ENCODE assay signal across 20 cellular contexts in genomic region chr11:30329150-30329940, GRCh38. TPM values are rescaled to one million over a fixed set of nuclear protein-coding genes. Genes with fewer than 3 reads are reported as not detected.
DNase-seq lines count a peak whose midpoint lies in the region; ATAC-seq, FAIRE-seq and TF ChIP-seq lines count a peak whose summit lies in the region.
"Had no signal": no experiment of that assay in that cellular context is flagged by ENCODE, and none has a peak within 500 bp of the region (broad histone marks: within the 10 kb centered on the region; RNA-seq: fewer than 3 reads in every experiment).

No MANE protein-coding gene starts in this region.

- in situ Hi-C loops in GM12878 (cut with MboI), result loop anchor here (25.0 kb wide), 1 partner anchor 1758 kb away; the partner anchor contains the start of gene RCN1

- SMC1A ChIA-PET in GM12878 (lab: Charles Lee; ENCODE audit: uncharacterized antibody, unreplicated experiment), result interaction anchor here (5.1 to 10.4 kb wide), 3 partner anchors 11 to 15 kb away, joined by 27 to 71 read pairs (median 51); no protein-coding TSS in a partner anchor

- H2AFZ ChIP-seq in GM12878 (ENCODE audit: control insufficient read depth, low read depth, low read length) (no peak overlapping the region), SK-N-SH (ENCODE audit: low read depth) (no peak overlapping the region)

- TF ChIP-seq EP300 in GM12878 (IDR thresholded peaks at IDR 0.05; ENCODE audit: borderline replicate concordance in 1 of 2, control insufficient read depth in 1 of 2, low read depth in 2 of 2, low read length in 2 of 2), result no peak
- no peak for TF ChIP-seq EP300 in SK-N-SH (IDR thresholded peaks at IDR 0.05; ENCODE audit: borderline replicate concordance in 1 of 2, low read depth in 1 of 2, low read length in 1 of 2)

- TF ChIP-seq CTCF in HFFc6 (IDR thresholded peaks at IDR 0.05) (no peak), GM12878 (IDR thresholded peaks at IDR 0.05 in 2 of 3, conservative IDR thresholded peaks at IDR 0.05 in 1 of 3; ENCODE audit: control insufficient read depth in 2 of 3, extremely low read depth in 1 of 3, insufficient read depth in 1 of 3, low read depth in 3 of 3, low read length in 3 of 3) (no peak), SK-N-SH (IDR thresholded peaks at IDR 0.05) (no peak)

- H3F3A ChIP-seq in SK-N-SH (replicated peaks; ENCODE audit: insufficient read depth), result peaks cover 9% of the 10 kb centered on the region

- ATAC-seq in GM12878 (peak; percentile 30), HG02763 (IDR thresholded peaks at IDR 0.05; ENCODE audit: unreplicated experiment) (no peak)
- no peak for ATAC-seq in naive thymus-derived CD4-positive, alpha-beta T cell

- H3K36me3 Mint-ChIP-seq in CD8-positive, alpha-beta memory T cell, result peaks cover 5 to 53% (median 9%) of the 10 kb centered on the region in 3 donors
- peaks cover 12% of the 10 kb centered on the region; the same call in 1 of the 2 replicates for H3K36me3 Mint-ChIP-seq in HFFc6 (ENCODE audit: low read depth)
- H3K36me3 Mint-ChIP-seq in naive thymus-derived CD4-positive, alpha-beta T cell, result peaks cover 7 to 31% (median 21%) of the 10 kb centered on the region in 5 donors

- peaks cover 54% of the 10 kb centered on the region for H3K79me2 ChIP-seq in GM12878 (ENCODE audit: control insufficient read depth, insufficient read depth, low read length)
- peaks cover 82% of the 10 kb centered on the region for H3K79me2 ChIP-seq in SK-N-SH (ENCODE audit: insufficient read depth)

- FAIRE-seq in GM12878 (lab: Jason Lieb, UNC), result no peak

- H3K27ac ChIP-seq in CD8-positive, alpha-beta memory T cell (ENCODE audit: low read depth, low read length), result no peak overlapping the region
- no peak overlapping the region for H3K27ac ChIP-seq in GM12878 (ENCODE audit: control insufficient read depth, insufficient read depth)
- H3K27ac ChIP-seq in naive thymus-derived CD4-positive, alpha-beta T cell (ENCODE audit: low read depth, low read length), result peak overlapping the region; percentile 26
- no peak overlapping the region for H3K27ac ChIP-seq in SK-N-SH (ENCODE audit: low read depth in 2 of 2, low read length in 1 of 2)
- H3K27ac ChIP-seq: adrenal gland, HL-60, ovary, WERI-Rb-1 had no signal

- H3K27ac Mint-ChIP-seq in CD8-positive, alpha-beta memory T cell, result peak overlapping the region in 6 of 8 donors; percentile 7 to 83 (median 74)
- peak overlapping the region; percentile 31 for H3K27ac Mint-ChIP-seq in HFFc6
- peak overlapping the region in 6 of 9 donors; percentile 14 to 70 (median 60) for H3K27ac Mint-ChIP-seq in naive thymus-derived CD4-positive, alpha-beta T cell

- no TSS peak for BruUV-seq in GM12878 (replicated peaks; lab: Mats Ljungman, UMichigan)

- H3K27me3 ChIP-seq in CD8-positive, alpha-beta memory T cell (ENCODE audit: insufficient read depth, low read length, poor library complexity, severe bottlenecking), result no peaks in the 10 kb centered on the region
- H3K27me3 ChIP-seq in GM12878 (replicated peaks in 1 of 2; ENCODE audit: control insufficient read depth in 2 of 2, insufficient read depth in 2 of 2, low read length in 1 of 2) (no peaks in the 10 kb centered on the region), SK-N-SH (ENCODE audit: insufficient read depth) (no peaks in the 10 kb centered on the region)
- no peaks in the 10 kb centered on the region for H3K27me3 ChIP-seq in naive thymus-derived CD4-positive, alpha-beta T cell (ENCODE audit: control insufficient read depth in 2 of 2, insufficient read depth in 2 of 2, low read length in 2 of 2)
- H3K27me3 ChIP-seq: adrenal gland, ovary had no signal

- H3K9ac ChIP-seq in GM12878 (ENCODE audit: control insufficient read depth, insufficient read depth, low read length) (no peak overlapping the region), SK-N-SH (no peak overlapping the region)

- peaks cover 25% of the 10 kb centered on the region for H3K36me3 ChIP-seq in CD8-positive, alpha-beta memory T cell (ENCODE audit: insufficient read depth, low read length)
- H3K36me3 ChIP-seq in GM12878 (ENCODE audit: control insufficient read depth in 2 of 2, insufficient read depth in 2 of 2, low read length in 1 of 2) (peaks cover 1 to 20% of the 10 kb centered on the region in 2 experiments; a peak in 2 of 4 replicates), SK-N-SH (replicated peaks in 1 of 2; ENCODE audit: control insufficient read depth in 1 of 2, insufficient read depth in 2 of 2, low read length in 1 of 2) (peaks cover 36 to 57% of the 10 kb centered on the region in 2 experiments)
- H3K36me3 ChIP-seq in naive thymus-derived CD4-positive, alpha-beta T cell (ENCODE audit: control insufficient read depth in 2 of 3, insufficient read depth in 3 of 3, low read length in 3 of 3), result peaks cover 0 to 24% (median 8%) of the 10 kb centered on the region in 3 experiments
- H3K36me3 ChIP-seq: ovary had no signal

- no peak overlapping the region for H3K4me2 ChIP-seq in GM12878 (ENCODE audit: control insufficient read depth, insufficient read depth)
- H3K4me2 ChIP-seq in SK-N-SH, result no peak overlapping the region

- RAD21 ChIA-PET in GM12878 (lab: Charles Lee; ENCODE audit: unreplicated experiment), result interaction anchor here (2.7 kb wide), 1 partner anchor 12 kb away, joined by 6 read pairs; no protein-coding TSS in a partner anchor

- no peaks in the 10 kb centered on the region for H3K9me3 ChIP-seq in CD8-positive, alpha-beta memory T cell (ENCODE audit: low read length)
- no peaks in the 10 kb centered on the region for H3K9me3 ChIP-seq in GM12878 (replicated peaks; ENCODE audit: control insufficient read depth, insufficient read depth, low read length)
- H3K9me3 ChIP-seq in naive thymus-derived CD4-positive, alpha-beta T cell (ENCODE audit: control insufficient read depth in 2 of 3, low read length in 3 of 3), result no peaks in the 10 kb centered on the region
- no peaks in the 10 kb centered on the region for H3K9me3 ChIP-seq in SK-N-SH
- H3K9me3 ChIP-seq: adrenal gland, ovary had no signal

- no peak overlapping the region for H3K4me3 ChIP-seq in CD8-positive, alpha-beta memory T cell (ENCODE audit: low read length)
- H3K4me3 ChIP-seq in GM12878 (no peak overlapping the region), SK-N-SH (ENCODE audit: low read depth in 2 of 2, low read length in 1 of 2) (no peak overlapping the region)
- no peak overlapping the region for H3K4me3 ChIP-seq in naive thymus-derived CD4-positive, alpha-beta T cell (ENCODE audit: low read length)
- H3K4me3 ChIP-seq: adrenal gland, ovary had no signal

- CTCF ChIA-PET in CD8-positive, alpha-beta memory T cell (lab: Charles Lee), result no interaction called here
- CTCF ChIA-PET in GM12878 (lab: Yijun Ruan, JAX), result interaction anchor here (1.0 to 8.8 kb wide), 6 partner anchors 9 to 201 kb away, joined by 3 to 71 read pairs (median 3); no protein-coding TSS in a partner anchor
- CTCF ChIA-PET in naive thymus-derived CD4-positive, alpha-beta T cell (lab: Charles Lee), result no interaction called here
- CTCF ChIA-PET in SK-N-SH (lab: Yijun Ruan, JAX), result interaction anchor here (1.4 to 1.8 kb wide), 2 partner anchors 525 to 526 kb away, joined by 3 read pairs; no protein-coding TSS in a partner anchor

- WGBS in GM12878 (ENCODE audit: insufficient coverage, insufficient replicate concordance, low lambda C conversion rate, missing lambda C conversion rate), result 59% methylated on average over 4 of the region's 4 CpGs
- 84% methylated on average over 4 of the region's 4 CpGs for WGBS in SK-N-SH (ENCODE audit: low lambda C conversion rate)

- H4K20me1 ChIP-seq in GM12878 (ENCODE audit: control insufficient read depth, insufficient read depth), result no peaks in the 10 kb centered on the region
- no peaks in the 10 kb centered on the region; the same call in 1 of the 2 replicates for H4K20me1 ChIP-seq in SK-N-SH (ENCODE audit: insufficient read depth)

- H3K9me3 Mint-ChIP-seq in CD8-positive, alpha-beta memory T cell, result no peaks in the 10 kb centered on the region
- H3K9me3 Mint-ChIP-seq in HFFc6, result no peaks in the 10 kb centered on the region
- H3K9me3 Mint-ChIP-seq in naive thymus-derived CD4-positive, alpha-beta T cell, result no peaks in the 10 kb centered on the region

- TF ChIP-seq POLR2A in GM12878 (IDR thresholded peaks at IDR 0.05; ENCODE audit: low read depth, low read length), result no peak

- H3K27me3 Mint-ChIP-seq in CD8-positive, alpha-beta memory T cell, result no peaks in the 10 kb centered on the region
- H3K27me3 Mint-ChIP-seq in HFFc6 (ENCODE audit: insufficient read depth), result no peaks in the 10 kb centered on the region
- H3K27me3 Mint-ChIP-seq in naive thymus-derived CD4-positive, alpha-beta T cell, result no peaks in the 10 kb centered on the region

- DNase-seq in CD8-positive, alpha-beta memory T cell, result no peak
- no peak for DNase-seq in HFFc6
- no peak for DNase-seq in GM12878 (ENCODE audit: low read depth, low spot score)
- no peak for DNase-seq in naive thymus-derived CD4-positive, alpha-beta T cell
- no peak for DNase-seq in SK-N-SH
- no peak for DNase-seq in NCI-H774 (lab: John Stamatoyannopoulos, UW)
- DNase-seq: adrenal gland; central memory CD4-positive, alpha-beta T cell; DMS79; foreskin fibroblast; KBM-7; NCI-H1105 treated with DMSO at 0.1 percent for 48 hours; NCI-H2171; ovary; stimulated activated CD4-positive, alpha-beta T cell treated with anti-CD3 and anti-CD28 coated beads, Interleukin-4, amount 100 ng/mL, for 24 hours; stimulated activated CD8-positive, alpha-beta memory T cell treated with anti-CD3 and anti-CD28 coated beads, Interleukin-4, amount 100 ng/mL, for 48 hours; trophoblast cell; WERI-Rb-1 had no signal

- TF ChIP-seq RAD21 in GM12878 (IDR thresholded peaks at IDR 0.05; ENCODE audit: insufficient read depth, low read depth, low read length) (no peak), SK-N-SH (IDR thresholded peaks at IDR 0.05; ENCODE audit: low read length) (no peak)

- peak overlapping the region in 4 of 7 donors; percentile 26 to 65 (median 28) for H3K4me3 Mint-ChIP-seq in CD8-positive, alpha-beta memory T cell
- no peak overlapping the region for H3K4me3 Mint-ChIP-seq in HFFc6
- peak overlapping the region in 3 of 10 donors; percentile 17 to 27 (median 23) for H3K4me3 Mint-ChIP-seq in naive thymus-derived CD4-positive, alpha-beta T cell

- H3K9me2 ChIP-seq in SK-N-SH, result no peaks in the 10 kb centered on the region

- POLR2A ChIA-PET in CD8-positive, alpha-beta memory T cell (lab: Charles Lee), result no interaction called here
- POLR2A ChIA-PET in GM12878 (lab: Charles Lee), result no interaction called here
- POLR2A ChIA-PET in naive thymus-derived CD4-positive, alpha-beta T cell (lab: Charles Lee), result interaction anchor here (0.7 kb wide), 1 partner anchor 133 kb away, joined by 3 read pairs; no protein-coding TSS in a partner anchor
- POLR2A ChIA-PET in SK-N-SH (lab: Yijun Ruan, JAX), result no interaction called here

- peaks cover 74 to 88% (median 87%) of the 10 kb centered on the region in 3 donors for H3K4me1 Mint-ChIP-seq in CD8-positive, alpha-beta memory T cell
- peaks cover 45% of the 10 kb centered on the region for H3K4me1 Mint-ChIP-seq in HFFc6 (ENCODE audit: low read depth)
- H3K4me1 Mint-ChIP-seq in naive thymus-derived CD4-positive, alpha-beta T cell, result peaks cover 34 to 75% (median 68%) of the 10 kb centered on the region in 7 donors

- intact Hi-C loops in GM12878 (cut with micrococcal nuclease; ENCODE audit: unreplicated experiment), result loop anchor here (10.0 kb wide), 1 partner anchor 995 kb away; no protein-coding TSS in a partner anchor
- intact Hi-C loops in naive thymus-derived CD4-positive, alpha-beta T cell (cut with micrococcal nuclease), result no loop called here

- peaks cover 39% of the 10 kb centered on the region for H3K4me1 ChIP-seq in CD8-positive, alpha-beta memory T cell (ENCODE audit: insufficient read depth, low read length)
- H3K4me1 ChIP-seq in GM12878 (ENCODE audit: control insufficient read depth, insufficient read depth, low read length) (peaks cover under 1% of the 10 kb centered on the region; the same call in 1 of the 2 replicates), SK-N-SH (ENCODE audit: control insufficient read depth in 1 of 2, insufficient read depth in 2 of 2, low read depth in 1 of 2, low read length in 1 of 2) (peaks cover 5 to 28% of the 10 kb centered on the region in 2 experiments; a peak in 3 of 4 replicates)
- H3K4me1 ChIP-seq in naive thymus-derived CD4-positive, alpha-beta T cell (ENCODE audit: control insufficient read depth in 2 of 2, insufficient read depth in 2 of 2, low read length in 2 of 2), result peaks cover 20 to 25% of the 10 kb centered on the region in 2 donors

RNA-seq across cellular contexts. Expression of gene ARL14EP, which starts 6.4 kb away (rescaled TPM):
- 10 to 100 TPM; 39.6 to 42.2 TPM for total RNA-seq in CD8-positive, alpha-beta memory T cell
- polyA plus RNA-seq in CD8-positive, alpha-beta memory T cell, result 85.9 TPM
- 10 to 100 TPM; 16.5 to 23.6 (median 20.6) TPM for total RNA-seq in HFFc6 (2021; fragmentation: NEBNext Ultra II Directional; extraction: Animal tissue kit (Norgen Biotek cat#: 25700))
- 85.2 and 89.9 TPM in 2 replicates for total RNA-seq in GM12878 (2013; cell fraction: nucleolus; rRNA removed)
- total RNA-seq in GM12878 (2014; rRNA removed), result 21.5 and 26.6 TPM in 2 replicates
- 28.4 and 30.0 TPM in 2 replicates for total RNA-seq in GM12878 (2014; rRNA removed; fragmentation: Illumina TruSeq; extraction: Trizol)
- 29.8 and 31.7 TPM in 2 replicates for total RNA-seq in GM12878 (2021)
- polyA plus RNA-seq in GM12878 (2011; ENCODE audit: low read depth), result 24.9 TPM
- 59.8 and 112 TPM in 2 replicates for polyA plus RNA-seq in GM12878 (2011; rRNA removed)
- polyA plus RNA-seq in GM12878 (2011; cell fraction: cytosol; rRNA removed), result 11.6 and 16.8 TPM in 2 replicates
- 27.7 and 27.9 TPM in 2 replicates for polyA plus RNA-seq in GM12878 (2011; cell fraction: nucleus; rRNA removed)
- polyA plus RNA-seq in GM12878 (2012), result 26.8 and 33.3 TPM in 2 replicates
- polyA plus RNA-seq in GM12878 (2014; fragmentation: Illumina TruSeq; extraction: Trizol), result 44.3 and 50.6 TPM in 2 replicates
- polyA plus RNA-seq in GM12878 (2014; fragmentation: Nextera tagmentation; extraction: Ambion mirVana), result 10 to 100 TPM; 41.3 to 56.7 TPM
- 18.1 and 18.3 TPM in 2 replicates for polyA plus RNA-seq in GM12878 (2014; rRNA removed)
- polyA plus RNA-seq in GM12878 (2016; fragmentation: Nextera tagmentation; extraction: Ambion mirVana), result 10 to 100 TPM; 48.8 to 50.8 TPM
- 16.3 and 36.1 TPM in 2 replicates for polyA minus RNA-seq in GM12878 (2011; rRNA and poly(A)+ RNA removed)
- 8.3 and 14.8 TPM in 2 replicates for polyA minus RNA-seq in GM12878 (2011; cell fraction: cytosol; rRNA and poly(A)+ RNA removed)
- polyA minus RNA-seq in GM12878 (2011; cell fraction: nucleus; rRNA and poly(A)+ RNA removed), result 29.4 and 32.7 TPM in 2 replicates
- 10 to 100 TPM; 20.8 to 45.8 (median 43.5) TPM for total RNA-seq in naive thymus-derived CD4-positive, alpha-beta T cell
- polyA plus RNA-seq in naive thymus-derived CD4-positive, alpha-beta T cell, result 10 to 100 TPM; 52.9 to 70.9 TPM
- polyA plus RNA-seq in SK-N-SH (2012; rRNA removed), result 7.0 and 11.2 TPM in 2 replicates
- polyA plus RNA-seq in SK-N-SH (2012; cell fraction: cytosol; rRNA removed), result 12.6 and 15.5 TPM in 2 replicates
- 4.7 and 12.3 TPM in 2 replicates for polyA plus RNA-seq in SK-N-SH (2012; cell fraction: nucleus; rRNA removed)

Comparison
In these comparisons a context has a peak if more than half of its experiments do, and no peak if none do; other contexts are left out.
1. CTCF ChIA-PET loops: an anchor here in GM12878 (1.0 to 8.8 kb wide) and SK-N-SH (1.4 to 1.8 kb wide); none called in CD8-positive, alpha-beta memory T cell and naive thymus-derived CD4-positive, alpha-beta T cell.